Comparison of ENCODE assay signal across 20 cellular contexts in the genomic region with DNA sequence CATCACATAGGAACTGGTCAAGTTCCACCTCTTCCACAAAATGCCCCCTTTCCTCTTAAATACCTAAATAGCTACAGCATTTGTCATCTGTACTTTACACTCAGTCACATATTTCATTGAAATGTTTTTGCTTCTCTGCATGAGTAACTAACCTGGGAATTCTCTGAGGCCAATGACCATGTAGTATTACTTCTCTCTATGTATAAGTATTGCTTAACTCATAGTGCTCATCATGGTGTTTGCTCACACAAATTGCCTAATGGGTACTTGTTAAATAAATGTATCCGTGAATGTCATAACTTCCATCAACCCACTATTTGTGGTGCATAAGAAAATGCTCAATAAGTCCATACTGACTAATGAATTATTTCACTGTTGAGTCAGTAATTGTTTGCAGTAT.
DNase-seq lines count a peak whose midpoint lies in the region; ATAC-seq, FAIRE-seq and TF ChIP-seq lines count a peak whose summit lies in the region.
"Had no signal": no experiment of that assay in that cellular context is flagged by ENCODE, and none has a peak within 500 bp of the region (broad histone marks: within the 10 kb centered on the region; RNA-seq: fewer than 3 reads in every experiment).

No MANE protein-coding gene starts in this region.

- H3K4me2 ChIP-seq in HepG2 (ENCODE audit: low read depth, low read length) = no peak overlapping the region

- ATAC-seq in HepG2 = peak; percentile 78
- ATAC-seq: K562; stimulated activated naive CD8-positive, alpha-beta T cell treated with anti-CD3 and anti-CD28 coated beads, Interleukin-15, Interleukin-2, amounts not matched to agents 100 U/mL and 50 U/mL, for 24 hours had no signal

- FAIRE-seq in HepG2 (lab: Jason Lieb, UNC) = no peak
- FAIRE-seq: G401.6, K562 had no signal

- DNase-seq in AG09309 (ENCODE audit: low read depth) = peak; percentile 18
- peak; percentile 64 for DNase-seq in LHCN-M2 (ENCODE audit: low read depth)
- no peak for DNase-seq in chondrocyte (ENCODE audit: low spot score)
- DNase-seq in HepG2 (ENCODE audit: low spot score) = peak; percentile 53
- DNase-seq in posterior cingulate gyrus = no peak
- DNase-seq in suprapubic skin (ENCODE audit: low spot score in 2 of 2) = no peak
- no peak for DNase-seq in lower leg skin (ENCODE audit: low spot score in 2 of 2)
- no peak for DNase-seq in head of caudate nucleus
- DNase-seq: activated CD4-positive, CD25-positive, alpha-beta regulatory T cell treated with anti-CD3 and anti-CD28 coated beads, Interleukin-2, amount 50 U/mL, for 72 hours; activated T-cell treated with anti-CD3 and anti-CD28 coated beads for 4 hours; adrenal gland; effector CD4-positive, alpha-beta T cell; hypothalamus; midbrain; NCI-H187; stimulated activated naive CD8-positive, alpha-beta T cell treated with anti-CD3 and anti-CD28 coated beads, Interleukin-15, Interleukin-2, amounts not matched to agents 100 U/mL and 50 U/mL, for 24 hours; SW 1271 had no signal

- intact Hi-C loops in HepG2 (cut with micrococcal nuclease; ENCODE audit: unreplicated experiment) (no loop called here), posterior cingulate gyrus (cut with DNase I) (no loop called here), lower leg skin (cut with DNase I; ENCODE audit: low total_unique reads) (no loop called here), head of caudate nucleus (cut with DNase I) (no loop called here)

- TF ChIP-seq RAD21 in HepG2 (CRISPR knock-in tag; IDR thresholded peaks at IDR 0.05) = no peak

- H3K27me3 ChIP-seq in HepG2 (ENCODE audit: control insufficient read depth in 1 of 2, insufficient read depth in 2 of 2, low read length in 2 of 2) (no peaks in the 10 kb centered on the region), suprapubic skin (no peaks in the 10 kb centered on the region)
- H3K27me3 ChIP-seq: adrenal gland had no signal

- 0 out of 2 replicates have a peak, but pooled peaks cover 7% of the 10 kb centered on the region for H3K4me1 ChIP-seq in HepG2 (ENCODE audit: insufficient read depth, low read length)
- H3K4me1 ChIP-seq in suprapubic skin = no peaks in the 10 kb centered on the region
- H3K4me1 ChIP-seq: adrenal gland, parathyroid adenoma had no signal

- CTCF ChIA-PET in HepG2 (lab: Yijun Ruan, JAX; ENCODE audit: low intra/inter-chr PET ratio, low total read pairs) = no interaction called here

- H3K4me1 Mint-ChIP-seq in chondrocyte (ENCODE audit: low read depth) = peaks cover 19% of the 10 kb centered on the region

- H3K36me3 Mint-ChIP-seq in chondrocyte (ENCODE audit: low read depth) = no peaks in the 10 kb centered on the region

- H4K20me1 ChIP-seq in HepG2 (ENCODE audit: insufficient read depth, low read length) = no peaks in the 10 kb centered on the region

- no peaks in the 10 kb centered on the region for H3K36me3 ChIP-seq in HepG2 (replicated peaks in 1 of 2; ENCODE audit: control insufficient read depth in 1 of 2, insufficient read depth in 2 of 2, low read length in 2 of 2)
- no peaks in the 10 kb centered on the region for H3K36me3 ChIP-seq in suprapubic skin
- H3K36me3 ChIP-seq: adrenal gland had no signal

- peak overlapping the region; percentile 15 for H3K27ac Mint-ChIP-seq in chondrocyte (ENCODE audit: unreplicated experiment)

- no peaks in the 10 kb centered on the region for H3K79me2 ChIP-seq in HepG2 (ENCODE audit: insufficient read depth, low read length)
- H3K79me2 ChIP-seq: parathyroid adenoma had no signal

- TF ChIP-seq CTCF in AG09309 (IDR thresholded peaks at IDR 0.05; ENCODE audit: control insufficient read depth, insufficient read depth, low read depth, low read length, missing control alignments) (no peak), chondrocyte (IDR thresholded peaks at IDR 0.05) (no peak), HepG2 (CRISPR knock-in tag; IDR thresholded peaks at IDR 0.05) (no peak), suprapubic skin (IDR thresholded peaks at IDR 0.05) (no peak), lower leg skin (IDR thresholded peaks at IDR 0.05) (no peak)

- POLR2A ChIA-PET in HepG2 (lab: Yijun Ruan, JAX) = no interaction called here

- TF ChIP-seq EP300 in HepG2 (IDR thresholded peaks at IDR 0.05; ENCODE audit: low read depth in 2 of 2, low read length in 2 of 2) (no peak), HepG2 (CRISPR knock-in tag; IDR thresholded peaks at IDR 0.05; ENCODE audit: borderline replicate concordance) (no peak), suprapubic skin (IDR thresholded peaks at IDR 0.05) (no peak)

- H3K27ac ChIP-seq in HepG2 (ENCODE audit: extremely low read length, insufficient read depth, low read length) (no peak overlapping the region), suprapubic skin (no peak overlapping the region)
- H3K27ac ChIP-seq: adrenal gland, parathyroid adenoma had no signal

- no peak overlapping the region for H2AFZ ChIP-seq in HepG2 (ENCODE audit: low read length)
- H2AFZ ChIP-seq: parathyroid adenoma had no signal

- no TSS peak for BruUV-seq in HepG2 (replicated peaks; lab: Mats Ljungman, UMichigan)

- no peak overlapping the region for H3K4me3 Mint-ChIP-seq in chondrocyte (ENCODE audit: unreplicated experiment)

- H3K9me3 ChIP-seq in HepG2 (ENCODE audit: low read length) (no peaks in the 10 kb centered on the region), suprapubic skin (no peaks in the 10 kb centered on the region)
- H3K9me3 ChIP-seq: adrenal gland had no signal

- no peaks in the 10 kb centered on the region for H3K27me3 Mint-ChIP-seq in chondrocyte (ENCODE audit: low read depth)

- 0% methylated on average over 1 of the region's 1 CpG for WGBS in HepG2 (ENCODE audit: low lambda C conversion rate)
- WGBS in suprapubic skin = 96% methylated on average over 1 of the region's 1 CpG
- WGBS in lower leg skin, 2 donors = 96 to 98% methylated on average over 1 of the region's 1 CpG

- in situ Hi-C loops in HepG2 (cut with HindIII; ENCODE audit: extremely low pct_ligation_motif_present, low pct_unique_long_range_greater_than_20kb) = no loop called here

- H3K4me3 ChIP-seq in AG09309 (ENCODE audit: control insufficient read depth, low read depth, low read length) = no peak overlapping the region
- H3K4me3 ChIP-seq in HepG2 (replicated peaks in 1 of 3; ENCODE audit: insufficient read depth in 1 of 3, low read depth in 2 of 3, low read length in 3 of 3) = no peak overlapping the region
- H3K4me3 ChIP-seq in suprapubic skin = no peak overlapping the region
- no peak overlapping the region for H3K4me3 ChIP-seq in lower leg skin (ENCODE audit: low read depth, poor library complexity, severe bottlenecking)
- H3K4me3 ChIP-seq: adrenal gland, K562 had no signal

- TF ChIP-seq POLR2A in HepG2 (IDR thresholded peaks at IDR 0.05; ENCODE audit: insufficient read depth in 1 of 2, low read depth in 2 of 2, low read length in 2 of 2) (no peak), suprapubic skin (IDR thresholded peaks at IDR 0.05) (no peak), lower leg skin (IDR thresholded peaks at IDR 0.05) (no peak)

- no peak overlapping the region for H3K9ac ChIP-seq in HepG2 (ENCODE audit: insufficient read depth, low read depth, low read length)
- H3K9ac ChIP-seq: parathyroid adenoma had no signal

- no peaks in the 10 kb centered on the region for H3K9me3 Mint-ChIP-seq in chondrocyte (ENCODE audit: low read depth)

TF ChIP-seq in HepG2, 621 proteins besides CTCF, POLR2A, EP300 and RAD21 (continues in another document):
- TF ChIP-seq CEBPB (IDR thresholded peaks at IDR 0.05; ENCODE audit: borderline replicate concordance, low read depth, low read length) = peak; percentile 85

Comparison
In these comparisons a context has a peak if more than half of its experiments do, and no peak if none do; other contexts are left out.
1. DNase-seq: peak in AG09309 (single experiment), LHCN-M2 (single experiment) and HepG2 (single experiment); none in chondrocyte (single experiment), posterior cingulate gyrus (0 of 10), suprapubic skin (0 of 2), lower leg skin (0 of 2) and head of caudate nucleus (0 of 42).